ENCODE assay signal across 8 cellular contexts in genomic region chr17:50273654-50274040, GRCh38.
DNase-seq lines count a peak whose midpoint lies in the region; ATAC-seq, FAIRE-seq and TF ChIP-seq lines count a peak whose summit lies in the region.
"Had no signal": no experiment of that assay in that cellular context is flagged by ENCODE, and none has a peak within 500 bp of the region (broad histone marks: within the 10 kb centered on the region; RNA-seq: fewer than 3 reads in every experiment).

No MANE protein-coding gene starts in this region.

- no peak for TF ChIP-seq POLR2A in H54 (IDR thresholded peaks at IDR 0.05; ENCODE audit: low read depth, low read length)

- H3K27me3 ChIP-seq in RWPE2 (ENCODE audit: insufficient read depth, poor library complexity, severe bottlenecking) (no peaks in the 10 kb centered on the region), iPS-20b (ENCODE audit: insufficient read depth, low read length) (peaks cover 21% of the 10 kb centered on the region)

- no peaks in the 10 kb centered on the region for H3K36me3 ChIP-seq in RWPE2 (ENCODE audit: low read depth)
- no peaks in the 10 kb centered on the region for H3K36me3 ChIP-seq in iPS-20b (ENCODE audit: insufficient read depth, low read depth, low read length)

- peak overlapping the region; percentile 10 for H3K4me3 Mint-ChIP-seq in stimulated activated memory B cell treated with anti-CD40 and anti-IgM and Interleukin-4, amounts not matched to agents 10 μg/mL and 1 μg/mL and 100 μg/mL, for 72 hours

- DNase-seq in H54 (ENCODE audit: insufficient read length, low spot score), result peak; percentile 19
- DNase-seq in RWPE2 (ENCODE audit: low spot score), result peak; percentile 19
- no peak for DNase-seq in NCI-H2171 treated with DMSO at 0.1 percent for 48 hours (lab: John Stamatoyannopoulos, UW)
- DNase-seq in medulla oblongata (ENCODE audit: extremely low spot score), result no peak
- DNase-seq: NCI-H526 treated with DMSO at 0.1 percent for 48 hours had no signal

- H3K9ac ChIP-seq in iPS-20b (ENCODE audit: low read depth, low read length), result no peak overlapping the region

- H3K36me3 Mint-ChIP-seq in stimulated activated memory B cell treated with anti-CD40 and anti-IgM and Interleukin-4, amounts not matched to agents 10 μg/mL and 1 μg/mL and 100 μg/mL, for 72 hours, result no peaks in the 10 kb centered on the region

- FAIRE-seq in H54 (lab: Jason Lieb, UNC), result no peak

- H3K4me1 Mint-ChIP-seq in stimulated activated memory B cell treated with anti-CD40 and anti-IgM and Interleukin-4, amounts not matched to agents 10 μg/mL and 1 μg/mL and 100 μg/mL, for 72 hours, result peaks cover 27% of the 10 kb centered on the region

- no peak for ATAC-seq in RWPE2 (ENCODE audit: low read depth)
- no peak for ATAC-seq in stimulated activated memory B cell treated with anti-CD40 and anti-IgM and Interleukin-4, amounts not matched to agents 10 μg/mL and 1 μg/mL and 100 μg/mL, for 72 hours
- no peak for ATAC-seq in GM18498 (IDR thresholded peaks at IDR 0.05; ENCODE audit: unreplicated experiment)

- H3K4me1 ChIP-seq in RWPE2 (ENCODE audit: insufficient read depth, poor library complexity, severe bottlenecking), result peaks cover 16% of the 10 kb centered on the region
- peaks cover 29% of the 10 kb centered on the region for H3K4me1 ChIP-seq in iPS-20b (ENCODE audit: insufficient read depth, low read length)

- peak; percentile 1 for TF ChIP-seq CTCF in RWPE2 (IDR thresholded peaks at IDR 0.05; ENCODE audit: poor library complexity, severe bottlenecking)

- no peaks in the 10 kb centered on the region for H3K9me3 Mint-ChIP-seq in stimulated activated memory B cell treated with anti-CD40 and anti-IgM and Interleukin-4, amounts not matched to agents 10 μg/mL and 1 μg/mL and 100 μg/mL, for 72 hours

- peaks cover 67% of the 10 kb centered on the region for H3K27me3 Mint-ChIP-seq in stimulated activated memory B cell treated with anti-CD40 and anti-IgM and Interleukin-4, amounts not matched to agents 10 μg/mL and 1 μg/mL and 100 μg/mL, for 72 hours

- H3K27ac ChIP-seq in RWPE2 (ENCODE audit: poor library complexity, severe bottlenecking), result no peak overlapping the region
- no peak overlapping the region for H3K27ac ChIP-seq in iPS-20b (ENCODE audit: low read length)

- H3K4me3 ChIP-seq in RWPE2 (ENCODE audit: severe bottlenecking) (no peak overlapping the region), iPS-20b (ENCODE audit: low read length) (peak overlapping the region; percentile 50; the same call in 1 of the 2 replicates)

- H3K9me3 ChIP-seq in RWPE2 (ENCODE audit: severe bottlenecking) (no peaks in the 10 kb centered on the region), iPS-20b (ENCODE audit: insufficient read depth, low read depth, low read length) (no peaks in the 10 kb centered on the region)

- no peak overlapping the region for H3K27ac Mint-ChIP-seq in stimulated activated memory B cell treated with anti-CD40 and anti-IgM and Interleukin-4, amounts not matched to agents 10 μg/mL and 1 μg/mL and 100 μg/mL, for 72 hours

Comparison
In these comparisons a context has a peak if more than half of its experiments do, and no peak if none do; other contexts are left out.
1. DNase-seq: peak in H54 (single experiment) and RWPE2 (single experiment); none in NCI-H2171 treated with DMSO at 0.1 percent for 48 hours (single experiment) and medulla oblongata (single experiment).